ENCODE assay signal across 8 cellular contexts in the genomic region with DNA sequence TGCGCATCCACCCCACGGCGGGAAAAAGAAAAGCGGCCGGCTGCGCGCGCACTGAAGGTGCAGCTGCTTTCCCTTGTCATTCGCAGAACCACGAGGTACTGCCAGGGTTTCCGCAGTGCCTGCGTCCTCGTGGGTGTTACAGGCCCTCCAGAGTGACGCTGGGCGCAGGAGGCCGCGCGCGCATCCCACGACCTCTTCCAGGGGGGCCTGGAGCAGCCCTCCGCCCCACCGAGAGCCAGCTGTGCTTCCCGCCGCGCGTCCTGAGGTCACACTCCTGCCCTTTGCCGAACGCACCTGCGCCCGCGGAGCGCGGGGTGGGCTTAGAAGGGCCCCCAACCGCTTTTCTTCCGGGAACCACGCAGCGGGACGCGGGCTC.
DNase-seq lines count a peak whose midpoint lies in the region; ATAC-seq lines count a peak whose summit lies in the region.

No MANE protein-coding gene starts in this region.

- peaks cover 5 to 11% of the 10 kb centered on the region in 2 donors for H3K36me3 ChIP-seq in duodenal mucosa (ENCODE audit: control insufficient read depth in 1 of 2, insufficient read depth in 2 of 2, low read length in 2 of 2)

- H3K27ac ChIP-seq in duodenal mucosa (ENCODE audit: low read depth, low read length) = peak overlapping the region; percentile 65

- ATAC-seq in GM19043 (IDR thresholded peaks at IDR 0.05; ENCODE audit: low read depth, unreplicated experiment) (peak; percentile 22), HG03175 (IDR thresholded peaks at IDR 0.05; ENCODE audit: unreplicated experiment) (peak; percentile 38)

- H3K4me3 ChIP-seq in duodenal mucosa (ENCODE audit: low read depth in 1 of 2, low read length in 2 of 2) = peak overlapping the region; percentile 69 to 78

- peak overlapping the region; percentile 81 to 83 for H3K9ac ChIP-seq in duodenal mucosa (ENCODE audit: low read depth in 1 of 2, low read length in 2 of 2)

- H3K9me3 ChIP-seq in duodenal mucosa (ENCODE audit: control insufficient read depth in 1 of 2, low read length in 2 of 2) = no peaks in the 10 kb centered on the region

- H3K4me1 ChIP-seq in duodenal mucosa (ENCODE audit: control insufficient read depth in 1 of 2, insufficient read depth in 2 of 2, low read length in 2 of 2) = peaks cover 8 to 23% of the 10 kb centered on the region in 2 donors

- DNase-seq in activated CD4-positive, alpha-beta T cell treated with anti-CD3 and anti-CD28 coated beads, Interleukin-2, amount 50 U/mL, for 48 hours = peak; percentile 64 to 68
- DNase-seq in midbrain (lab: John Stamatoyannopoulos, UW) (peak; percentile 26), NCI-H1694 treated with DMSO at 0.1 percent for 48 hours (lab: John Stamatoyannopoulos, UW) (no peak), SHP77 (lab: John Stamatoyannopoulos, UW) (no peak)
- peak; percentile 34 to 49 for DNase-seq in stimulated activated CD8-positive, alpha-beta memory T cell treated with anti-CD3 and anti-CD28 coated beads, Interleukin-2, amount 100 ng/mL, for 48 hours (ENCODE audit: low read depth in 2 of 2)

- no peaks in the 10 kb centered on the region for H3K27me3 ChIP-seq in duodenal mucosa (ENCODE audit: control insufficient read depth in 1 of 2, insufficient read depth in 2 of 2, low read length in 2 of 2)

Comparison
In these comparisons a context has a peak if more than half of its experiments do, and no peak if none do; other contexts are left out.
1. DNase-seq: peak in activated CD4-positive, alpha-beta T cell treated with anti-CD3 and anti-CD28 coated beads, Interleukin-2, amount 50 U/mL, for 48 hours (2 of 2), midbrain (single experiment) and stimulated activated CD8-positive, alpha-beta memory T cell treated with anti-CD3 and anti-CD28 coated beads, Interleukin-2, amount 100 ng/mL, for 48 hours (2 of 2); none in NCI-H1694 treated with DMSO at 0.1 percent for 48 hours (single experiment) and SHP77 (0 of 2).